In genomic region chr21:44918107-44918470, GRCh38 we compare ENCODE assay signal across 17 cellular contexts. TPM values are rescaled to one million over a fixed set of nuclear protein-coding genes. Genes with fewer than 3 reads are reported as not detected.
DNase-seq lines count a peak whose midpoint lies in the region; ATAC-seq and TF ChIP-seq lines count a peak whose summit lies in the region.
"Had no signal": no experiment of that assay in that cellular context is flagged by ENCODE, and none has a peak within 500 bp of the region (broad histone marks: within the 10 kb centered on the region; RNA-seq: fewer than 3 reads in every experiment).

No MANE protein-coding gene starts in this region.

- no peak overlapping the region for H3K4me3 ChIP-seq in BLaER1
- no peak overlapping the region for H3K4me3 ChIP-seq in OCI-LY7 (ENCODE audit: low read depth, low read length, poor library complexity, severe bottlenecking)
- H3K4me3 ChIP-seq in SK-N-SH (ENCODE audit: low read depth in 2 of 2, low read length in 1 of 2): no peak overlapping the region
- H3K4me3 ChIP-seq: cardiac muscle cell, HAP-1 had no signal

- peak overlapping the region; percentile 98 for H3K4me2 ChIP-seq in BLaER1
- no peak overlapping the region for H3K4me2 ChIP-seq in OCI-LY7 (ENCODE audit: low read length)
- no peak overlapping the region for H3K4me2 ChIP-seq in SK-N-SH

- H3K36me3 ChIP-seq in BLaER1 (no peaks in the 10 kb centered on the region), OCI-LY7 (ENCODE audit: insufficient read depth, low read length) (no peaks in the 10 kb centered on the region), SK-N-SH (replicated peaks in 1 of 2; ENCODE audit: control insufficient read depth in 1 of 2, insufficient read depth in 2 of 2, low read length in 1 of 2) (no peaks in the 10 kb centered on the region)
- H3K36me3 ChIP-seq: cardiac muscle cell, HAP-1, vagina had no signal

- peaks cover 82% of the 10 kb centered on the region for H3K4me1 ChIP-seq in BLaER1
- peaks cover 27% of the 10 kb centered on the region for H3K4me1 ChIP-seq in OCI-LY7 (ENCODE audit: insufficient read depth, low read length, poor library complexity, severe bottlenecking)
- no peaks in the 10 kb centered on the region for H3K4me1 ChIP-seq in SK-N-SH (ENCODE audit: control insufficient read depth in 1 of 2, insufficient read depth in 2 of 2, low read depth in 1 of 2, low read length in 1 of 2)
- H3K4me1 ChIP-seq: HAP-1, vagina had no signal

- no peak for DNase-seq in CD4-positive, alpha-beta T cell
- DNase-seq in activated T-helper 2 cell treated with anti-CD3 and anti-CD28 coated beads, Interferon-gamma antibody, Interleukin-2, Interleukin-4, amounts not matched to agents 10 μg/mL and 5 μg/mL and 100 μg/mL, durations not matched to agents 14 hours and 24 hours and 36 hours (ENCODE audit: low spot score): no peak
- DNase-seq in memory B cell (ENCODE audit: low spot score in 2 of 2): no peak
- DNase-seq in OCI-LY7 (ENCODE audit: low spot score): no peak
- no peak for DNase-seq in SK-N-SH
- no peak for DNase-seq in activated CD4-positive, CD25-positive, alpha-beta regulatory T cell treated with anti-CD3 and anti-CD28 coated beads, Interleukin-2, amount 50 U/mL, for 72 hours
- DNase-seq: activated CD4-positive, alpha-beta T cell treated with anti-CD3 and anti-CD28 coated beads, Interleukin-2, amount 50 U/mL, for 4 hours; foreskin fibroblast; IMR-90; NCI-H1092; NCI-H2171 treated with DMSO at 0.1 percent for 48 hours had no signal

- POLR2A ChIA-PET in CD4-positive, alpha-beta T cell (lab: Charles Lee): interaction anchor here (0.6 to 10.8 kb wide), 2 partner anchors 12 to 34 kb away, joined by 3 to 362 read pairs; no protein-coding TSS in a partner anchor
- POLR2A ChIA-PET in OCI-LY7 (lab: Charles Lee): no interaction called here
- POLR2A ChIA-PET in SK-N-SH (lab: Yijun Ruan, JAX): no interaction called here

- no peaks in the 10 kb centered on the region for H3K27me3 Mint-ChIP-seq in CD4-positive, alpha-beta T cell
- H3K27me3 Mint-ChIP-seq in activated T-helper 2 cell treated with anti-CD3 and anti-CD28 coated beads, Interferon-gamma antibody, Interleukin-2, Interleukin-4, amounts not matched to agents 10 μg/mL and 5 μg/mL and 100 μg/mL, durations not matched to agents 14 hours and 24 hours and 36 hours (ENCODE audit: low read depth): no peaks in the 10 kb centered on the region
- H3K27me3 Mint-ChIP-seq in memory B cell: no peaks in the 10 kb centered on the region

- no peak overlapping the region for H2AFZ ChIP-seq in OCI-LY7 (ENCODE audit: low read length)
- H2AFZ ChIP-seq in SK-N-SH (ENCODE audit: low read depth): no peak overlapping the region

- CTCF ChIA-PET in CD4-positive, alpha-beta T cell (lab: Charles Lee): interaction anchor here (1.0 to 4.8 kb wide), 2 partner anchors 9 to 26 kb away, joined by 3 to 24 read pairs; no protein-coding TSS in a partner anchor
- CTCF ChIA-PET in OCI-LY7 (lab: Charles Lee; ENCODE audit: unreplicated experiment) (no interaction called here), SK-N-SH (lab: Yijun Ruan, JAX) (interaction anchor here (0.6 to 0.9 kb wide), 2 partner anchors 26 to 118 kb away, joined by 3 read pairs; no protein-coding TSS in a partner anchor)

- WGBS in SK-N-SH (ENCODE audit: low lambda C conversion rate): 55% methylated on average over 5 of the region's 12 CpGs

- H3K4me3 Mint-ChIP-seq in CD4-positive, alpha-beta T cell: peak overlapping the region; percentile 93
- peak overlapping the region; percentile 97 for H3K4me3 Mint-ChIP-seq in activated T-helper 2 cell treated with anti-CD3 and anti-CD28 coated beads, Interferon-gamma antibody, Interleukin-2, Interleukin-4, amounts not matched to agents 10 μg/mL and 5 μg/mL and 100 μg/mL, durations not matched to agents 14 hours and 24 hours and 36 hours (ENCODE audit: low read depth)
- peak overlapping the region; percentile 97 for H3K4me3 Mint-ChIP-seq in memory B cell

- H3K4me1 Mint-ChIP-seq in CD4-positive, alpha-beta T cell (ENCODE audit: low read depth): peaks cover 82% of the 10 kb centered on the region
- H3K4me1 Mint-ChIP-seq in activated T-helper 2 cell treated with anti-CD3 and anti-CD28 coated beads, Interferon-gamma antibody, Interleukin-2, Interleukin-4, amounts not matched to agents 10 μg/mL and 5 μg/mL and 100 μg/mL, durations not matched to agents 14 hours and 24 hours and 36 hours (ENCODE audit: low read depth): peaks cover 60% of the 10 kb centered on the region
- peaks cover 47% of the 10 kb centered on the region for H3K4me1 Mint-ChIP-seq in memory B cell

- H4K20me1 ChIP-seq in BLaER1: no peaks in the 10 kb centered on the region
- no peaks in the 10 kb centered on the region for H4K20me1 ChIP-seq in OCI-LY7 (ENCODE audit: insufficient read depth, low read length)
- H4K20me1 ChIP-seq in SK-N-SH (ENCODE audit: insufficient read depth): no peaks in the 10 kb centered on the region

- H3K27me3 ChIP-seq in BLaER1 (no peaks in the 10 kb centered on the region), SK-N-SH (ENCODE audit: insufficient read depth) (peaks cover 21% of the 10 kb centered on the region; the same call in 1 of the 2 replicates)
- no peaks in the 10 kb centered on the region for H3K27me3 ChIP-seq in CD4-positive, alpha-beta T cell (ENCODE audit: control insufficient read depth, insufficient read depth, low read length)
- H3K27me3 ChIP-seq: vagina had no signal

- no peak for TF ChIP-seq RAD21 in SK-N-SH (IDR thresholded peaks at IDR 0.05; ENCODE audit: low read length)

- H3K9me3 ChIP-seq in BLaER1 (no peaks in the 10 kb centered on the region), OCI-LY7 (ENCODE audit: low read length) (no peaks in the 10 kb centered on the region), SK-N-SH (no peaks in the 10 kb centered on the region)
- H3K9me3 ChIP-seq in CD4-positive, alpha-beta T cell (ENCODE audit: control insufficient read depth, low read length): no peaks in the 10 kb centered on the region
- H3K9me3 ChIP-seq: HAP-1, vagina had no signal

- no peaks in the 10 kb centered on the region for H3K9me3 Mint-ChIP-seq in CD4-positive, alpha-beta T cell
- no peaks in the 10 kb centered on the region for H3K9me3 Mint-ChIP-seq in activated T-helper 2 cell treated with anti-CD3 and anti-CD28 coated beads, Interferon-gamma antibody, Interleukin-2, Interleukin-4, amounts not matched to agents 10 μg/mL and 5 μg/mL and 100 μg/mL, durations not matched to agents 14 hours and 24 hours and 36 hours
- H3K9me3 Mint-ChIP-seq in memory B cell: no peaks in the 10 kb centered on the region
- H3K9me3 Mint-ChIP-seq: mesothelial cell of epicardium had no signal

- H3K9me2 ChIP-seq in OCI-LY7 (ENCODE audit: insufficient read depth, low read length) (no peaks in the 10 kb centered on the region), SK-N-SH (no peaks in the 10 kb centered on the region)

- H3K79me2 ChIP-seq in OCI-LY7 (ENCODE audit: insufficient read depth, low read depth, low read length) (no peaks in the 10 kb centered on the region), SK-N-SH (ENCODE audit: insufficient read depth) (no peaks in the 10 kb centered on the region)

- intact Hi-C loops in CD4-positive, alpha-beta T cell (cut with DNase I, micrococcal nuclease): no loop called here
- intact Hi-C loops in activated T-helper 2 cell treated with anti-CD3 and anti-CD28 coated beads, Interferon-gamma antibody, Interleukin-2, Interleukin-4, amounts not matched to agents 10 μg/mL and 5 μg/mL and 100 μg/mL, durations not matched to agents 14 hours and 24 hours and 36 hours (cut with micrococcal nuclease): no loop called here
- intact Hi-C loops in OCI-LY7 (cut with micrococcal nuclease; ENCODE audit: unreplicated experiment): no loop called here

- peaks cover 47% of the 10 kb centered on the region for H3K36me3 Mint-ChIP-seq in CD4-positive, alpha-beta T cell (ENCODE audit: low read depth)
- peaks cover 34% of the 10 kb centered on the region for H3K36me3 Mint-ChIP-seq in activated T-helper 2 cell treated with anti-CD3 and anti-CD28 coated beads, Interferon-gamma antibody, Interleukin-2, Interleukin-4, amounts not matched to agents 10 μg/mL and 5 μg/mL and 100 μg/mL, durations not matched to agents 14 hours and 24 hours and 36 hours (ENCODE audit: low read depth)
- H3K36me3 Mint-ChIP-seq in memory B cell: peaks cover 3% of the 10 kb centered on the region
- H3K36me3 Mint-ChIP-seq: mesothelial cell of epicardium had no signal

- no peak for TF ChIP-seq CTCF in CD4-positive, alpha-beta T cell (IDR thresholded peaks at IDR 0.05)
- TF ChIP-seq CTCF in OCI-LY7 (conservative IDR thresholded peaks at IDR 0.05; ENCODE audit: low read length) (no peak), SK-N-SH (IDR thresholded peaks at IDR 0.05) (no peak)

- no peak overlapping the region for H3K27ac ChIP-seq in BLaER1
- H3K27ac ChIP-seq in CD4-positive, alpha-beta T cell (ENCODE audit: low read depth, low read length): peak overlapping the region; percentile 73
- H3K27ac ChIP-seq in OCI-LY7 (ENCODE audit: low read depth, low read length, poor library complexity, severe bottlenecking): no peak overlapping the region
- no peak overlapping the region for H3K27ac ChIP-seq in SK-N-SH (ENCODE audit: low read depth in 2 of 2, low read length in 1 of 2)
- H3K27ac ChIP-seq: C4-2B, cardiac muscle cell, vagina had no signal

- no peak for TF ChIP-seq EP300 in SK-N-SH (IDR thresholded peaks at IDR 0.05; ENCODE audit: borderline replicate concordance in 1 of 2, low read depth in 1 of 2, low read length in 1 of 2)

- peak overlapping the region; percentile 96 for H3K27ac Mint-ChIP-seq in CD4-positive, alpha-beta T cell
- no peak overlapping the region for H3K27ac Mint-ChIP-seq in activated T-helper 2 cell treated with anti-CD3 and anti-CD28 coated beads, Interferon-gamma antibody, Interleukin-2, Interleukin-4, amounts not matched to agents 10 μg/mL and 5 μg/mL and 100 μg/mL, durations not matched to agents 14 hours and 24 hours and 36 hours
- H3K27ac Mint-ChIP-seq in memory B cell: no peak overlapping the region
- H3K27ac Mint-ChIP-seq: mesothelial cell of epicardium had no signal

- ATAC-seq in CD4-positive, alpha-beta T cell (ENCODE audit: poor library complexity): no peak
- no peak for ATAC-seq in memory B cell (ENCODE audit: low read depth)

- BruUV-seq in OCI-LY7 (replicated peaks; lab: Mats Ljungman, UMichigan): no TSS peak

- H3K9ac ChIP-seq in BLaER1: no peak overlapping the region
- no peak overlapping the region for H3K9ac ChIP-seq in SK-N-SH

- no peaks in the 10 kb centered on the region for H3F3A ChIP-seq in SK-N-SH (replicated peaks; ENCODE audit: insufficient read depth)

RNA-seq across cellular contexts. Expression of gene ITGB2, which starts 2.6 kb away (rescaled TPM):
- 100 to 1,000 TPM; 283 to 284 TPM for total RNA-seq in CD4-positive, alpha-beta T cell
- total RNA-seq in activated T-helper 2 cell treated with anti-CD3 and anti-CD28 coated beads, Interferon-gamma antibody, Interleukin-2, Interleukin-4, amounts not matched to agents 10 μg/mL and 5 μg/mL and 100 μg/mL, durations not matched to agents 14 hours and 24 hours and 36 hours: 210 and 212 TPM in 2 replicates
- total RNA-seq in OCI-LY7 (2014; rRNA removed; shearing (Covaris generic)): 4.2 and 11.6 TPM in 2 replicates
- 60.8 and 78.9 TPM in 2 replicates for total RNA-seq in OCI-LY7 (2022)
- polyA plus RNA-seq in SK-N-SH (2012; rRNA removed): 0.67 and 0.77 TPM in 2 replicates
- polyA plus RNA-seq in SK-N-SH (2012; cell fraction: cytosol; rRNA removed): 0.32 and 0.75 TPM in 2 replicates
- 2.0 TPM in 2 replicates for polyA plus RNA-seq in SK-N-SH (2012; cell fraction: nucleus; rRNA removed)
- total RNA-seq: IMR-90 had no signal

RNA-seq across cellular contexts. Expression of gene SLX9, which starts 21.7 kb away (rescaled TPM):
- 1 to 10 TPM; 7.7 to 9.1 TPM for total RNA-seq in CD4-positive, alpha-beta T cell
- 65.8 and 72.6 TPM in 2 replicates for total RNA-seq in activated T-helper 2 cell treated with anti-CD3 and anti-CD28 coated beads, Interferon-gamma antibody, Interleukin-2, Interleukin-4, amounts not matched to agents 10 μg/mL and 5 μg/mL and 100 μg/mL, durations not matched to agents 14 hours and 24 hours and 36 hours
- 18.6 and 37.0 TPM in 2 replicates for total RNA-seq in OCI-LY7 (2014; rRNA removed; shearing (Covaris generic))
- total RNA-seq in OCI-LY7 (2022): 53.3 and 61.6 TPM in 2 replicates
- polyA plus RNA-seq in SK-N-SH (2012; rRNA removed): 27.1 and 42.9 TPM in 2 replicates
- 26.2 and 31.9 TPM in 2 replicates for polyA plus RNA-seq in SK-N-SH (2012; cell fraction: cytosol; rRNA removed)
- polyA plus RNA-seq in SK-N-SH (2012; cell fraction: nucleus; rRNA removed): 27.3 and 39.5 TPM in 2 replicates

RNA-seq across cellular contexts. Expression of gene PTTG1IP, which starts 44.6 kb away (rescaled TPM):
- total RNA-seq in CD4-positive, alpha-beta T cell: 10 to 100 TPM; 99.0 to 99.5 TPM
- total RNA-seq in activated T-helper 2 cell treated with anti-CD3 and anti-CD28 coated beads, Interferon-gamma antibody, Interleukin-2, Interleukin-4, amounts not matched to agents 10 μg/mL and 5 μg/mL and 100 μg/mL, durations not matched to agents 14 hours and 24 hours and 36 hours: 48.1 and 48.3 TPM in 2 replicates
- 38.3 and 38.9 TPM in 2 replicates for total RNA-seq in OCI-LY7 (2014; rRNA removed; shearing (Covaris generic))
- total RNA-seq in OCI-LY7 (2022): 56.3 and 58.1 TPM in 2 replicates
- polyA plus RNA-seq in SK-N-SH (2012; rRNA removed): 171 and 196 TPM in 2 replicates
- 173 and 196 TPM in 2 replicates for polyA plus RNA-seq in SK-N-SH (2012; cell fraction: cytosol; rRNA removed)
- polyA plus RNA-seq in SK-N-SH (2012; cell fraction: nucleus; rRNA removed): 113 and 135 TPM in 2 replicates
